In genomic region chr10:23421397-23421796, GRCh38 we compare ENCODE assay signal across 28 cellular contexts.
"Had no signal": no experiment of that assay in that cellular context is flagged by ENCODE, and none has a peak within 500 bp of the region (broad histone marks: within the 10 kb centered on the region; RNA-seq: fewer than 3 reads in every experiment).

No MANE protein-coding gene starts in this region.

- H3K36me3 Mint-ChIP-seq: naive thymus-derived CD8-positive, alpha-beta T cell; stimulated activated effector memory CD8-positive, alpha-beta T cell treated with anti-CD3 and anti-CD28 coated beads, Interleukin-12 subunit alpha, Interleukin-12 subunit beta, amount 100 ng/mL, for 72 hours had no signal

- H3K4me3 ChIP-seq: colonic mucosa, gastroesophageal sphincter, heart left ventricle, left lung, prostate gland, right atrium auricular region, smooth muscle cell, thoracic aorta, tibial nerve, vagina had no signal

- H3K4me3 Mint-ChIP-seq: dendritic cell treated with granulocyte-macrophage colony-stimulating factor and Interleukin-4, amounts not matched to agents 40 ng/mL and 50 ng/mL, for 4 days; endodermal cell; naive thymus-derived CD8-positive, alpha-beta T cell; nephron progenitor cell; stimulated activated effector memory CD8-positive, alpha-beta T cell treated with anti-CD3 and anti-CD28 coated beads, Interleukin-12 subunit alpha, Interleukin-12 subunit beta, amount 100 ng/mL, for 72 hours had no signal

- H3K27ac Mint-ChIP-seq: dendritic cell treated with granulocyte-macrophage colony-stimulating factor and Interleukin-4, amounts not matched to agents 40 ng/mL and 50 ng/mL, for 4 days; endodermal cell; naive thymus-derived CD8-positive, alpha-beta T cell; nephron progenitor cell; stimulated activated effector memory CD8-positive, alpha-beta T cell treated with anti-CD3 and anti-CD28 coated beads, Interleukin-12 subunit alpha, Interleukin-12 subunit beta, amount 100 ng/mL, for 72 hours had no signal

- H3K27ac ChIP-seq: colonic mucosa, epithelial cell of prostate, foreskin keratinocyte, gastroesophageal sphincter, heart left ventricle, left lung, prostate gland, right atrium auricular region, thoracic aorta, tibial nerve, vagina had no signal

- ATAC-seq: esophagus mucosa; gastroesophageal sphincter; heart left ventricle; left cardiac atrium; left lung; naive thymus-derived CD8-positive, alpha-beta T cell; sciatic nerve; stimulated activated effector memory CD8-positive, alpha-beta T cell treated with anti-CD3 and anti-CD28 coated beads, Interleukin-12 subunit alpha, Interleukin-12 subunit beta, amount 100 ng/mL, for 72 hours had no signal

- DNase-seq: colonic mucosa; effector CD8-positive, alpha-beta T cell; endodermal cell; heart left ventricle; hippocampal formation; left cardiac atrium; left lung; naive thymus-derived CD8-positive, alpha-beta T cell; nephron progenitor cell; nucleus accumbens; stimulated activated CD4-positive, alpha-beta T cell treated with anti-CD3 and anti-CD28 coated beads, Interleukin-12 subunit alpha, Interleukin-12 subunit beta, amount 100 ng/mL, for 4 hours; stimulated activated CD4-positive, alpha-beta T cell treated with anti-CD3 and anti-CD28 coated beads, Interleukin-1b, Interleukin-23, amount 100 ng/mL, for 48 hours; stimulated activated CD4-positive, alpha-beta T cell treated with anti-CD3 and anti-CD28 coated beads, Interleukin-4, amount 100 ng/mL, for 1 hour; stimulated activated naive CD4-positive, alpha-beta T cell treated with Interleukin-2 at 50 U/mL for 16 hours; substantia nigra had no signal

- H3K4me1 Mint-ChIP-seq: stimulated activated effector memory CD8-positive, alpha-beta T cell treated with anti-CD3 and anti-CD28 coated beads, Interleukin-12 subunit alpha, Interleukin-12 subunit beta, amount 100 ng/mL, for 72 hours had no signal

- H3K27me3 ChIP-seq: colonic mucosa, foreskin keratinocyte, gastroesophageal sphincter, heart left ventricle, left lung, right atrium auricular region, tibial nerve, vagina had no signal

- H3K4me2 ChIP-seq: smooth muscle cell had no signal

- H3K4me1 ChIP-seq: colonic mucosa, gastroesophageal sphincter, heart left ventricle, left lung, prostate gland, right atrium auricular region, tibial nerve, vagina had no signal

- H3K9me3 Mint-ChIP-seq: dendritic cell treated with granulocyte-macrophage colony-stimulating factor and Interleukin-4, amounts not matched to agents 40 ng/mL and 50 ng/mL, for 4 days; endodermal cell; nephron progenitor cell; stimulated activated effector memory CD8-positive, alpha-beta T cell treated with anti-CD3 and anti-CD28 coated beads, Interleukin-12 subunit alpha, Interleukin-12 subunit beta, amount 100 ng/mL, for 72 hours had no signal

- H3K36me3 ChIP-seq: colonic mucosa, gastroesophageal sphincter, heart left ventricle, left lung, prostate gland, right atrium auricular region, thoracic aorta, tibial nerve, vagina had no signal

- H3K9me3 ChIP-seq: colonic mucosa, gastroesophageal sphincter, heart left ventricle, prostate gland, right atrium auricular region, thoracic aorta, tibial nerve, vagina had no signal
